In genomic region chr1:94259635-94260289, GRCh38 we compare ENCODE assay signal across 18 cellular contexts. TPM values are rescaled to one million over a fixed set of nuclear protein-coding genes. Genes with fewer than 3 reads are reported as not detected.
DNase-seq lines count a peak whose midpoint lies in the region; ATAC-seq, FAIRE-seq and TF ChIP-seq lines count a peak whose summit lies in the region.
"Had no signal": no experiment of that assay in that cellular context is flagged by ENCODE, and none has a peak within 500 bp of the region (broad histone marks: within the 10 kb centered on the region; RNA-seq: fewer than 3 reads in every experiment).

No MANE protein-coding gene starts in this region.

- no peaks in the 10 kb centered on the region for H3K9me1 ChIP-seq in endothelial cell of umbilical vein (replicated peaks; ENCODE audit: control insufficient read depth, extremely low read depth, insufficient read depth, low read length)

- peaks cover 45% of the 10 kb centered on the region for H3K4me1 ChIP-seq in GM23248 (ENCODE audit: insufficient read depth)
- peaks cover 48% of the 10 kb centered on the region for H3K4me1 ChIP-seq in endothelial cell of umbilical vein (ENCODE audit: control insufficient read depth, extremely low read depth, insufficient read depth, low read length)
- H3K4me1 ChIP-seq: Caco-2, left lung had no signal

- H4K20me1 ChIP-seq in GM23248 (ENCODE audit: insufficient read depth) (no peaks in the 10 kb centered on the region), endothelial cell of umbilical vein (replicated peaks; ENCODE audit: control insufficient read depth, extremely low read depth, insufficient read depth, low read length) (no peaks in the 10 kb centered on the region)

- POLR2A ChIA-PET in endothelial cell of umbilical vein (lab: Charles Lee): no interaction called here
- POLR2A ChIA-PET in activated CD8-positive, alpha-beta T cell treated with anti-CD3 and anti-CD28 coated beads for 36 hours (lab: Charles Lee): no interaction called here

- FAIRE-seq in RCC 7860 (lab: Jason Lieb, UNC) (peak; percentile 55), endothelial cell of umbilical vein (lab: Jason Lieb, UNC) (no peak), GM12892 (lab: Jason Lieb, UNC) (no peak)

- intact Hi-C loops in endothelial cell of umbilical vein (cut with micrococcal nuclease): no loop called here
- intact Hi-C loops in activated CD8-positive, alpha-beta T cell treated with anti-CD3 and anti-CD28 coated beads for 36 hours (cut with micrococcal nuclease): no loop called here

- no peak for TF ChIP-seq CTCF in endothelial cell of umbilical vein (IDR thresholded peaks at IDR 0.05; ENCODE audit: extremely low read depth in 1 of 2, insufficient read depth in 1 of 2, low read depth in 1 of 2, low read length in 2 of 2)
- no peak for TF ChIP-seq CTCF in activated CD8-positive, alpha-beta T cell treated with anti-CD3 and anti-CD28 coated beads for 36 hours (IDR thresholded peaks at IDR 0.05)

- BruUV-seq in endothelial cell of umbilical vein (replicated peaks; lab: Mats Ljungman, UMichigan): no TSS peak

- no peak overlapping the region for H3K9ac ChIP-seq in GM23248
- H3K9ac ChIP-seq in endothelial cell of umbilical vein (replicated peaks; ENCODE audit: extremely low read depth, insufficient read depth, low read length): no peak overlapping the region

- WGBS in GM23248 (ENCODE audit: low coverage in 1 of 2, low lambda C conversion rate in 2 of 2, missing lambda C conversion rate in 2 of 2), 2 experiments: 75 to 81% methylated on average over 7 of the region's 7 CpGs

- no peaks in the 10 kb centered on the region for H3K36me3 Mint-ChIP-seq in activated CD8-positive, alpha-beta T cell treated with anti-CD3 and anti-CD28 coated beads for 36 hours (ENCODE audit: low read depth)

- H3K9me3 ChIP-seq in GM23248 (ENCODE audit: low read depth) (no peaks in the 10 kb centered on the region), endothelial cell of umbilical vein (replicated peaks; ENCODE audit: control insufficient read depth, insufficient read depth, low read length) (no peaks in the 10 kb centered on the region)
- H3K9me3 ChIP-seq: Caco-2, left lung had no signal

- no peak overlapping the region for H3K4me3 Mint-ChIP-seq in activated CD8-positive, alpha-beta T cell treated with anti-CD3 and anti-CD28 coated beads for 36 hours
- H3K4me3 Mint-ChIP-seq: stimulated activated naive CD8-positive, alpha-beta T cell treated with anti-CD3 and anti-CD28 coated beads, Interleukin-15, amount 100 ng/mL, for 72 hours had no signal

- H3K9me3 Mint-ChIP-seq in activated CD8-positive, alpha-beta T cell treated with anti-CD3 and anti-CD28 coated beads for 36 hours: no peaks in the 10 kb centered on the region
- H3K9me3 Mint-ChIP-seq: stimulated activated naive CD8-positive, alpha-beta T cell treated with anti-CD3 and anti-CD28 coated beads, Interleukin-15, amount 100 ng/mL, for 72 hours had no signal

- H3K4me1 Mint-ChIP-seq in activated CD8-positive, alpha-beta T cell treated with anti-CD3 and anti-CD28 coated beads for 36 hours (ENCODE audit: low read depth): no peaks in the 10 kb centered on the region
- H3K4me1 Mint-ChIP-seq: stimulated activated naive CD8-positive, alpha-beta T cell treated with anti-CD3 and anti-CD28 coated beads, Interleukin-15, amount 100 ng/mL, for 72 hours had no signal

- DNase-seq in GM23248: peak; percentile 64
- no peak for DNase-seq in RCC 7860 (ENCODE audit: low spot score)
- DNase-seq in endothelial cell of umbilical vein (ENCODE audit: low read depth, low spot score): peak; percentile 49
- peak; percentile 61 for DNase-seq in non-pigmented ciliary epithelial cell (ENCODE audit: low read depth)
- no peak for DNase-seq in activated CD8-positive, alpha-beta T cell treated with anti-CD3 and anti-CD28 coated beads for 36 hours
- DNase-seq in activated CD4-positive, alpha-beta T cell treated with anti-CD3 and anti-CD28 coated beads for 48 hours: no peak
- no peak for DNase-seq in GM12892 (ENCODE audit: insufficient read length)
- no peak for DNase-seq in AG08395 (ENCODE audit: low spot score)
- DNase-seq: activated CD4-positive, alpha-beta T cell treated with anti-CD3 and anti-CD28 coated beads, Interleukin-2, amount 50 U/mL, for 4 hours; activated T-cell treated with anti-CD3 and anti-CD28 coated beads, Interleukin-2, amount 50 U/mL, for 48 hours; Caco-2; erythroblast; GDM1; KBM-7; left lung; NCI-H1105 treated with DMSO at 0.1 percent for 48 hours; stimulated activated CD4-positive, alpha-beta T cell treated with anti-CD3 and anti-CD28 coated beads, Interleukin-15, amount 100 ng/mL, for 24 hours; stimulated activated naive CD8-positive, alpha-beta T cell treated with anti-CD3 and anti-CD28 coated beads, Interleukin-15, amount 100 ng/mL, for 72 hours had no signal

- H3K79me2 ChIP-seq in GM23248 (ENCODE audit: insufficient read depth) (peaks cover 9% of the 10 kb centered on the region; the same call in 1 of the 2 replicates), endothelial cell of umbilical vein (ENCODE audit: control insufficient read depth, insufficient read depth, low read length) (no peaks in the 10 kb centered on the region)

- H3K27ac Mint-ChIP-seq in activated CD8-positive, alpha-beta T cell treated with anti-CD3 and anti-CD28 coated beads for 36 hours: no peak overlapping the region
- H3K27ac Mint-ChIP-seq: stimulated activated naive CD8-positive, alpha-beta T cell treated with anti-CD3 and anti-CD28 coated beads, Interleukin-15, amount 100 ng/mL, for 72 hours had no signal

- H3K9me2 ChIP-seq in GM23248 (ENCODE audit: insufficient read depth): no peaks in the 10 kb centered on the region

- H3F3A ChIP-seq in GM23248 (ENCODE audit: insufficient read depth): peaks cover 49% of the 10 kb centered on the region

- H3K4me3 ChIP-seq in GM23248 (no peak overlapping the region), endothelial cell of umbilical vein (replicated peaks in 1 of 3; ENCODE audit: insufficient read depth in 1 of 3, low read depth in 1 of 3, low read length in 3 of 3) (no peak overlapping the region)
- H3K4me3 ChIP-seq: left lung had no signal

- H3K27me3 Mint-ChIP-seq in activated CD8-positive, alpha-beta T cell treated with anti-CD3 and anti-CD28 coated beads for 36 hours: peaks cover 12% of the 10 kb centered on the region

- in situ Hi-C loops in GM23248 (cut with MboI): no loop called here

- dilution Hi-C loops in endothelial cell of umbilical vein (cut with MboI; ENCODE audit: extremely low pct_ligation_motif_present, low sequenced_read_pairs): no loop called here

- CTCF ChIA-PET in endothelial cell of umbilical vein (lab: Charles Lee): interaction anchor here (0.9 to 3.5 kb wide), 8 partner anchors 13 to 221 kb away, joined by 3 to 12 read pairs (median 4); no protein-coding TSS in a partner anchor
- CTCF ChIA-PET in activated CD8-positive, alpha-beta T cell treated with anti-CD3 and anti-CD28 coated beads for 36 hours (lab: Charles Lee): interaction anchor here (1.2 kb wide), 1 partner anchor 10 kb away, joined by 3 read pairs; no protein-coding TSS in a partner anchor

- no peaks in the 10 kb centered on the region for H3K27me3 ChIP-seq in GM23248 (replicated peaks; ENCODE audit: insufficient read depth)
- H3K27me3 ChIP-seq in endothelial cell of umbilical vein (ENCODE audit: control insufficient read depth in 2 of 2, insufficient read depth in 2 of 2, low read length in 2 of 2): no peaks in the 10 kb centered on the region
- H3K27me3 ChIP-seq: left lung had no signal

- ATAC-seq in activated CD8-positive, alpha-beta T cell treated with anti-CD3 and anti-CD28 coated beads for 36 hours: no peak
- ATAC-seq: stimulated activated naive CD8-positive, alpha-beta T cell treated with anti-CD3 and anti-CD28 coated beads, Interleukin-15, amount 100 ng/mL, for 72 hours had no signal

- H3K4me2 ChIP-seq in GM23248 (ENCODE audit: unreplicated experiment): peak overlapping the region; percentile 6
- peak overlapping the region; percentile 0 for H3K4me2 ChIP-seq in endothelial cell of umbilical vein (ENCODE audit: insufficient read depth, low read length)

- no peak for TF ChIP-seq POLR2A in endothelial cell of umbilical vein (IDR thresholded peaks at IDR 0.05; ENCODE audit: low read depth, low read length)
- no peak for TF ChIP-seq POLR2A in GM12892 (IDR thresholded peaks at IDR 0.05; ENCODE audit: low read depth, low read length)

- no peak overlapping the region for H2AFZ ChIP-seq in GM23248
- H2AFZ ChIP-seq in endothelial cell of umbilical vein (ENCODE audit: low read depth, low read length): peak overlapping the region; percentile 4

- H3K27ac ChIP-seq in GM23248: peak overlapping the region; percentile 90
- peak overlapping the region; percentile 1 for H3K27ac ChIP-seq in endothelial cell of umbilical vein (ENCODE audit: insufficient read depth, low read depth, low read length)

- H3K36me3 ChIP-seq in GM23248 (ENCODE audit: low read depth) (no peaks in the 10 kb centered on the region), endothelial cell of umbilical vein (ENCODE audit: control insufficient read depth in 2 of 2, extremely low read depth in 1 of 2, insufficient read depth in 2 of 2, low read length in 2 of 2) (no peaks in the 10 kb centered on the region)
- H3K36me3 ChIP-seq: left lung had no signal

TF ChIP-seq in endothelial cell of umbilical vein, 7 proteins besides CTCF, POLR2A, EP300 and RAD21 (continues in another document):
- no peak for TF ChIP-seq EZH2 (IDR thresholded peaks at IDR 0.05; ENCODE audit: borderline replicate concordance, low read depth, low read length, severe bottlenecking)
- peak; percentile 52 for TF ChIP-seq FOS (IDR thresholded peaks at IDR 0.05; ENCODE audit: borderline replicate concordance, insufficient read depth, low read length)
- peak; percentile 30 for TF ChIP-seq GATA2 (IDR thresholded peaks at IDR 0.05; ENCODE audit: insufficient read depth, insufficient read length, low read depth, low read length)
- TF ChIP-seq JUN (IDR thresholded peaks at IDR 0.05; ENCODE audit: borderline replicate concordance, insufficient read depth, insufficient read length, low read depth): no peak

RNA-seq across cellular contexts. Expression of gene ARHGAP29, which starts 22.4 kb away (rescaled TPM):
- 114 and 120 TPM in 2 replicates for total RNA-seq in GM23248 (2014; rRNA removed; shearing (Covaris generic))
- polyA plus RNA-seq in GM23248 (2016; fragmentation: Nextera tagmentation; extraction: Ambion mirVana): 145 and 152 TPM in 2 replicates
- total RNA-seq in endothelial cell of umbilical vein: 199 and 215 TPM in 2 replicates
- polyA plus RNA-seq in endothelial cell of umbilical vein: 47.2 and 56.3 TPM in 2 replicates
- 59.2 and 63.7 TPM in 2 replicates for polyA plus RNA-seq in endothelial cell of umbilical vein (2011; cell fraction: cytosol; rRNA removed)
- polyA plus RNA-seq in endothelial cell of umbilical vein (2011; cell fraction: nucleus; rRNA removed): 194 and 251 TPM in 2 replicates
- polyA plus RNA-seq in endothelial cell of umbilical vein (2012): 93.5 and 141 TPM in 2 replicates
- 189 and 190 TPM in 2 replicates for polyA minus RNA-seq in endothelial cell of umbilical vein
- 2.3 TPM for polyA minus RNA-seq in endothelial cell of umbilical vein (2011; cell fraction: cytosol; rRNA and poly(A)+ RNA removed)
- 458 and 651 TPM in 2 replicates for polyA minus RNA-seq in endothelial cell of umbilical vein (2011; cell fraction: nucleus; rRNA and poly(A)+ RNA removed)
- not detected for total RNA-seq in activated CD8-positive, alpha-beta T cell treated with anti-CD3 and anti-CD28 coated beads for 36 hours
- polyA plus RNA-seq in GM12892 (2012; ENCODE audit: missing spikeins): 0.34 TPM

Comparison
In these comparisons a context has a peak if more than half of its experiments do, and no peak if none do; other contexts are left out.
1. DNase-seq: peak in GM23248 (single experiment), endothelial cell of umbilical vein (single experiment) and non-pigmented ciliary epithelial cell (single experiment); none in RCC 7860 (single experiment), activated CD8-positive, alpha-beta T cell treated with anti-CD3 and anti-CD28 coated beads for 36 hours (single experiment), activated CD4-positive, alpha-beta T cell treated with anti-CD3 and anti-CD28 coated beads for 48 hours (single experiment), GM12892 (single experiment) and AG08395 (single experiment).
2. RNA of gene ARHGAP29, which starts 22.4 kb away (total RNA-seq): 199 to 215 TPM in endothelial cell of umbilical vein and 114 to 120 TPM in GM23248; not detected in activated CD8-positive, alpha-beta T cell treated with anti-CD3 and anti-CD28 coated beads for 36 hours; every median in the first group is over 100 times any median in the second.